ENCODE assay signal across 9 cellular contexts in genomic region chr2:104944495-104944894, GRCh38.
DNase-seq lines count a peak whose midpoint lies in the region; ATAC-seq and TF ChIP-seq lines count a peak whose summit lies in the region.
"Had no signal": no experiment of that assay in that cellular context is flagged by ENCODE, and none has a peak within 500 bp of the region (broad histone marks: within the 10 kb centered on the region; RNA-seq: fewer than 3 reads in every experiment).

No MANE protein-coding gene starts in this region.

- TF ChIP-seq CTCF in GM10266 (IDR thresholded peaks at IDR 0.05; ENCODE audit: control insufficient read depth, insufficient read depth, low read depth, missing control alignments) = peak; percentile 31
- peak; percentile 22 for TF ChIP-seq CTCF in parathyroid adenoma (IDR thresholded peaks at IDR 0.05)
- TF ChIP-seq CTCF in CD14-positive monocyte (IDR thresholded peaks at IDR 0.05) = no peak

- no peak overlapping the region for H3K27ac ChIP-seq in parathyroid adenoma
- H3K27ac ChIP-seq: epithelial cell of prostate had no signal

- H3K4me1 Mint-ChIP-seq in CD14-positive monocyte = no peaks in the 10 kb centered on the region

- intact Hi-C loops in CD14-positive monocyte (cut with micrococcal nuclease) = no loop called here

- peaks cover 0 to 2% (median 0%) of the 10 kb centered on the region in 7 donors for H3K9me3 Mint-ChIP-seq in CD14-positive monocyte

- H3K9me3 ChIP-seq in endocrine pancreas (ENCODE audit: control insufficient read depth, low read length) = no peaks in the 10 kb centered on the region
- H3K9me3 ChIP-seq in parathyroid adenoma (ENCODE audit: control insufficient read depth, low read length) = no peaks in the 10 kb centered on the region

- peaks cover 0 to 6% (median 3%) of the 10 kb centered on the region in 3 donors for H3K27me3 Mint-ChIP-seq in CD14-positive monocyte (ENCODE audit: low read depth in 3 of 3)

- H3K27me3 ChIP-seq in endocrine pancreas (ENCODE audit: control insufficient read depth, insufficient read depth, low read length) = peaks cover 3% of the 10 kb centered on the region
- H3K27me3 ChIP-seq in parathyroid adenoma (ENCODE audit: control insufficient read depth, insufficient read depth, low read length) = no peaks in the 10 kb centered on the region

- H3K9ac ChIP-seq in endocrine pancreas (ENCODE audit: control insufficient read depth, insufficient read depth, low read length) (no peak overlapping the region), parathyroid adenoma (no peak overlapping the region)

- no peak overlapping the region for H3K4me3 Mint-ChIP-seq in CD14-positive monocyte

- H3K79me2 ChIP-seq in parathyroid adenoma = no peaks in the 10 kb centered on the region

- H3K36me3 Mint-ChIP-seq in CD14-positive monocyte = no peaks in the 10 kb centered on the region

- ATAC-seq in esophagus mucosa (no peak), HG03342 (IDR thresholded peaks at IDR 0.05; ENCODE audit: unreplicated experiment) (no peak)

- peak overlapping the region; percentile 24 for H3K4me3 ChIP-seq in endocrine pancreas (ENCODE audit: control insufficient read depth, insufficient read depth, low read length)
- H3K4me3 ChIP-seq in parathyroid adenoma (ENCODE audit: low read depth, low read length) = no peak overlapping the region

- H3K27ac Mint-ChIP-seq in CD14-positive monocyte = no peak overlapping the region

- DNase-seq in GM10266 (ENCODE audit: extremely low spot score) (no peak), NCI-H345 (lab: John Stamatoyannopoulos, UW) (peak; percentile 47), NCI-H2029 treated with DMSO at 0.1 percent for 48 hours (lab: John Stamatoyannopoulos, UW) (no peak), CD14-positive monocyte (ENCODE audit: low spot score) (no peak)

- H3K4me2 ChIP-seq in parathyroid adenoma (ENCODE audit: low read length) = no peak overlapping the region

- peaks cover under 1% of the 10 kb centered on the region for H3K4me1 ChIP-seq in endocrine pancreas (ENCODE audit: control insufficient read depth, insufficient read depth, low read length)
- H3K4me1 ChIP-seq in parathyroid adenoma = no peaks in the 10 kb centered on the region

- no peaks in the 10 kb centered on the region for H3K36me3 ChIP-seq in endocrine pancreas (ENCODE audit: control insufficient read depth, insufficient read depth, low read length)
- H3K36me3 ChIP-seq in parathyroid adenoma (ENCODE audit: control insufficient read depth, insufficient read depth, low read length) = no peaks in the 10 kb centered on the region

- no peak overlapping the region for H2AFZ ChIP-seq in parathyroid adenoma
